ENCODE assay signal across 24 cellular contexts in genomic region chr20:51840865-51841264, GRCh38. TPM values are rescaled to one million over a fixed set of nuclear protein-coding genes. Genes with fewer than 3 reads are reported as not detected.
"Had no signal": no experiment of that assay in that cellular context is flagged by ENCODE, and none has a peak within 500 bp of the region (broad histone marks: within the 10 kb centered on the region; RNA-seq: fewer than 3 reads in every experiment).

No MANE protein-coding gene starts in this region.

- H3K4me3 ChIP-seq: left ventricle myocardium inferior, lung, ovary, right atrium auricular region, right lobe of liver, smooth muscle cell, tibial nerve, uterus had no signal

- H3K4me1 Mint-ChIP-seq: naive B cell; stimulated activated memory B cell treated with anti-CD40 and anti-IgM and Interleukin-4, amounts not matched to agents 10 μg/mL and 1 μg/mL and 100 μg/mL, for 72 hours; stimulated activated naive CD8-positive, alpha-beta T cell treated with anti-CD3 and anti-CD28 coated beads, Interleukin-15, amount 100 ng/mL, for 72 hours had no signal

- H3K9me3 Mint-ChIP-seq: mesothelial cell of epicardium; natural killer cell treated with Interleukin-12 subunit alpha and Interleukin-12 subunit beta and Interleukin-15 and Interleukin-18, amount 100 ng/mL, for 72 hours; neural crest cell; stimulated activated memory B cell treated with anti-CD40 and anti-IgM and Interleukin-4, amounts not matched to agents 10 μg/mL and 1 μg/mL and 100 μg/mL, for 72 hours; stimulated activated naive CD8-positive, alpha-beta T cell treated with anti-CD3 and anti-CD28 coated beads, Interleukin-15, amount 100 ng/mL, for 72 hours; type B pancreatic cell had no signal

- H3K27me3 ChIP-seq: ovary, right atrium auricular region, right lobe of liver, tibial nerve, uterus had no signal

- H3K27me3 Mint-ChIP-seq: progenitor cell of endocrine pancreas; stimulated activated memory B cell treated with anti-CD40 and anti-IgM and Interleukin-4, amounts not matched to agents 10 μg/mL and 1 μg/mL and 100 μg/mL, for 72 hours; type B pancreatic cell had no signal

- H3K36me3 Mint-ChIP-seq: mesothelial cell of epicardium; natural killer cell treated with Interleukin-12 subunit alpha and Interleukin-12 subunit beta and Interleukin-15 and Interleukin-18, amount 100 ng/mL, for 72 hours; stimulated activated memory B cell treated with anti-CD40 and anti-IgM and Interleukin-4, amounts not matched to agents 10 μg/mL and 1 μg/mL and 100 μg/mL, for 72 hours; type B pancreatic cell had no signal

- DNase-seq: islet precursor cell; left ventricle myocardium inferior; mesendoderm; naive B cell; ovary; right lobe of liver; stimulated activated CD4-positive, alpha-beta T cell treated with anti-CD3 and anti-CD28 coated beads, Interleukin-1b, Interleukin-23, amount 100 ng/mL, for 48 hours; stimulated activated CD4-positive, alpha-beta T cell treated with anti-CD3 and anti-CD28 coated beads, Interleukin-2, amount 100 ng/mL, for 48 hours; stimulated activated CD4-positive, alpha-beta T cell treated with anti-CD3 and anti-CD28 coated beads, Interleukin-4, amount 100 ng/mL, for 4 hours; stimulated activated CD8-positive, alpha-beta memory T cell treated with anti-CD3 and anti-CD28 coated beads, Interleukin-4, amount 100 ng/mL, for 48 hours; stimulated activated naive CD4-positive, alpha-beta T cell treated with Interleukin-2 at 50 U/mL for 16 hours; stimulated activated naive CD8-positive, alpha-beta T cell treated with anti-CD3 and anti-CD28 coated beads, Interleukin-15, amount 100 ng/mL, for 72 hours; uterus had no signal

- ATAC-seq: natural killer cell treated with Interleukin-12 subunit alpha and Interleukin-12 subunit beta and Interleukin-15 and Interleukin-18, amount 100 ng/mL, for 72 hours; right lobe of liver; stimulated activated memory B cell treated with anti-CD40 and anti-IgM and Interleukin-4, amounts not matched to agents 10 μg/mL and 1 μg/mL and 100 μg/mL, for 72 hours; stimulated activated naive CD8-positive, alpha-beta T cell treated with anti-CD3 and anti-CD28 coated beads, Interleukin-15, amount 100 ng/mL, for 72 hours had no signal

- H3K27ac ChIP-seq: left ventricle myocardium inferior, ovary, right atrium auricular region, right lobe of liver, tibial nerve, uterus had no signal

- H3K36me3 ChIP-seq: left ventricle myocardium inferior, ovary, right atrium auricular region, right lobe of liver, tibial nerve, uterus had no signal

- H3K4me1 ChIP-seq: left ventricle myocardium inferior, right atrium auricular region, right lobe of liver, tibial nerve, uterus had no signal

- H3K4me3 Mint-ChIP-seq: mesothelial cell of epicardium; naive B cell; natural killer cell treated with Interleukin-12 subunit alpha and Interleukin-12 subunit beta and Interleukin-15 and Interleukin-18, amount 100 ng/mL, for 72 hours; neural crest cell; stimulated activated memory B cell treated with anti-CD40 and anti-IgM and Interleukin-4, amounts not matched to agents 10 μg/mL and 1 μg/mL and 100 μg/mL, for 72 hours; stimulated activated naive CD8-positive, alpha-beta T cell treated with anti-CD3 and anti-CD28 coated beads, Interleukin-15, amount 100 ng/mL, for 72 hours; type B pancreatic cell had no signal

- H3K4me2 ChIP-seq: smooth muscle cell had no signal

- H3K9me3 ChIP-seq: left ventricle myocardium inferior, ovary, right atrium auricular region, right lobe of liver, uterus had no signal

- H3K27ac Mint-ChIP-seq: mesothelial cell of epicardium; naive B cell; natural killer cell treated with Interleukin-12 subunit alpha and Interleukin-12 subunit beta and Interleukin-15 and Interleukin-18, amount 100 ng/mL, for 72 hours; progenitor cell of endocrine pancreas; stimulated activated memory B cell treated with anti-CD40 and anti-IgM and Interleukin-4, amounts not matched to agents 10 μg/mL and 1 μg/mL and 100 μg/mL, for 72 hours; stimulated activated naive CD8-positive, alpha-beta T cell treated with anti-CD3 and anti-CD28 coated beads, Interleukin-15, amount 100 ng/mL, for 72 hours; type B pancreatic cell had no signal

RNA-seq across cellular contexts. Expression of gene SALL4, which starts 38.5 kb away (rescaled TPM):
- total RNA-seq: mononuclear cell, right atrium auricular region had no signal
